9 cellular contexts compared by ENCODE assay signal in genomic region chr5:95927927-95928723, GRCh38. TPM values are rescaled to one million over a fixed set of nuclear protein-coding genes. Genes with fewer than 3 reads are reported as not detected.
A peak's percentile ranks its signal among the peaks of the same experiment; 100 is the strongest.
DNase-seq lines count a peak whose midpoint lies in the region; ATAC-seq, FAIRE-seq and TF ChIP-seq lines count a peak whose summit lies in the region.
"Had no signal": no experiment of that assay in that cellular context is flagged by ENCODE, and none has a peak within 500 bp of the region (broad histone marks: within the 10 kb centered on the region; RNA-seq: fewer than 3 reads in every experiment).

No MANE protein-coding gene starts in this region.

- DNase-seq in GM12892 (ENCODE audit: insufficient read length): no peak
- DNase-seq in activated naive CD8-positive, alpha-beta T cell treated with anti-CD3 and anti-CD28 coated beads for 36 hours: no peak
- no peak for DNase-seq in mesothelial cell of epicardium (ENCODE audit: low spot score in 2 of 2, unreplicated experiment in 2 of 2)
- DNase-seq in NCI-H446 treated with DMSO at 0.1 percent for 48 hours (lab: John Stamatoyannopoulos, UW): no peak
- no peak for DNase-seq in sciatic nerve (ENCODE audit: low spot score)
- no peak for DNase-seq in NCI-H524 (lab: John Stamatoyannopoulos, UW)
- DNase-seq: WERI-Rb-1 had no signal

- no peak overlapping the region for H3K4me3 Mint-ChIP-seq in activated naive CD8-positive, alpha-beta T cell treated with anti-CD3 and anti-CD28 coated beads for 36 hours
- H3K4me3 Mint-ChIP-seq in mesothelial cell of epicardium: no peak overlapping the region

- H3K36me3 Mint-ChIP-seq in activated naive CD8-positive, alpha-beta T cell treated with anti-CD3 and anti-CD28 coated beads for 36 hours: peaks cover 7% of the 10 kb centered on the region
- no peaks in the 10 kb centered on the region for H3K36me3 Mint-ChIP-seq in mesothelial cell of epicardium

- peak overlapping the region; percentile 65 for H3K27ac Mint-ChIP-seq in activated naive CD8-positive, alpha-beta T cell treated with anti-CD3 and anti-CD28 coated beads for 36 hours
- H3K27ac Mint-ChIP-seq in mesothelial cell of epicardium: no peak overlapping the region

- ATAC-seq in GM19438 (IDR thresholded peaks at IDR 0.05; ENCODE audit: low read depth, unreplicated experiment) (peak; percentile 45), HG03060 (IDR thresholded peaks at IDR 0.05; ENCODE audit: low read depth, unreplicated experiment) (peak; percentile 48), sciatic nerve (no peak)

- peaks cover 24% of the 10 kb centered on the region for H3K4me1 Mint-ChIP-seq in activated naive CD8-positive, alpha-beta T cell treated with anti-CD3 and anti-CD28 coated beads for 36 hours
- peaks cover 8% of the 10 kb centered on the region for H3K4me1 Mint-ChIP-seq in mesothelial cell of epicardium

- intact Hi-C loops in sciatic nerve (cut with DNase I): no loop called here

- peak; percentile 71 for FAIRE-seq in GM12892 (lab: Jason Lieb, UNC)

- H3K27me3 Mint-ChIP-seq in activated naive CD8-positive, alpha-beta T cell treated with anti-CD3 and anti-CD28 coated beads for 36 hours: no peaks in the 10 kb centered on the region
- H3K27me3 Mint-ChIP-seq in mesothelial cell of epicardium (ENCODE audit: low read depth): no peaks in the 10 kb centered on the region

- TF ChIP-seq CTCF in mesothelial cell of epicardium (IDR thresholded peaks at IDR 0.05; ENCODE audit: unreplicated experiment): no peak

- no peak for TF ChIP-seq POLR2A in GM12892 (IDR thresholded peaks at IDR 0.05; ENCODE audit: low read depth, low read length)

- no peaks in the 10 kb centered on the region for H3K9me3 Mint-ChIP-seq in activated naive CD8-positive, alpha-beta T cell treated with anti-CD3 and anti-CD28 coated beads for 36 hours
- no peaks in the 10 kb centered on the region for H3K9me3 Mint-ChIP-seq in mesothelial cell of epicardium

RNA-seq across cellular contexts. Expression of gene ELL2, which starts 33.5 kb away (rescaled TPM):
- polyA plus RNA-seq in GM12892 (2012; ENCODE audit: missing spikeins): 42.1 TPM
- total RNA-seq in activated naive CD8-positive, alpha-beta T cell treated with anti-CD3 and anti-CD28 coated beads for 36 hours: 10 to 100 TPM; 41.9 to 45.6 TPM
- total RNA-seq in mesothelial cell of epicardium (11.7 to 13.5 TPM (median 11.8 TPM) in 3 replicates), sciatic nerve (50.4 TPM)
